Comparison of ENCODE assay signal across 2 cellular contexts in the genomic region with DNA sequence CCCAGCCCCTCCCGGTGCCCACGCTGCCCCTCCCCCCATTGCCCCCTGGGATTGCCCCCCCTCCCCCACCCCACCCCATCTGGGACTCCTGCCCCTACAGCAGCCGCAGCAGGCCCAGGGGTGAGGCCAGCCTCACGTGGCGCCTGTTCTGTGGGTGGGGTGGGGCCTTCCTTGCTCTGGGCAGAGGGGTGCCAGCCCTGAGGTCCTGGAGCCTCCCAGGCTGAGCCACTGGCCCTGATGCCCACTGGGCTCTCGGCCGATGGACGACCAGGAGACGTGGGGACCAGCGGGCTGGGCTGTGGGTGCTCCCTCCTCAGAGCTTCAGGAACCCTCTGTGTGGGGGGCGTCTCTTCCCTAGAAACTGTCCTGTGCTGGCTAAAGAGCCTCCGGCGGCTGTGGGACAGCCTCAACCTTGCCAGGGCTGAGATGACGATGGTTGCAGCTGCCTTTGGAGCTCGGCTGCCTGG.
TF ChIP-seq lines count a peak whose summit lies in the region.

No MANE protein-coding gene starts in this region.

TF ChIP-seq in GM23338, 12 proteins besides CTCF, POLR2A, EP300 and RAD21 (continues in another document):
- TF ChIP-seq, protein P1, sequence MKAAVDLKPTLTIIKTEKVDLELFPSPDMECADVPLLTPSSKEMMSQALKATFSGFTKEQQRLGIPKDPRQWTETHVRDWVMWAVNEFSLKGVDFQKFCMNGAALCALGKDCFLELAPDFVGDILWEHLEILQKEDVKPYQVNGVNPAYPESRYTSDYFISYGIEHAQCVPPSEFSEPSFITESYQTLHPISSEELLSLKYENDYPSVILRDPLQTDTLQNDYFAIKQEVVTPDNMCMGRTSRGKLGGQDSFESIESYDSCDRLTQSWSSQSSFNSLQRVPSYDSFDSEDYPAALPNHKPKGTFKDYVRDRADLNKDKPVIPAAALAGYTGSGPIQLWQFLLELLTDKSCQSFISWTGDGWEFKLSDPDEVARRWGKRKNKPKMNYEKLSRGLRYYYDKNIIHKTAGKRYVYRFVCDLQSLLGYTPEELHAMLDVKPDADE (IDR thresholded peaks at IDR 0.05), result no peak
- TF ChIP-seq EZH2 (IDR thresholded peaks at IDR 0.05; ENCODE audit: low read depth, unreplicated experiment), result no peak
- no peak for TF ChIP-seq ZNF114 (CRISPR knock-in tag; IDR thresholded peaks at IDR 0.05)
- TF ChIP-seq CREB1 (CRISPR knock-in tag; IDR thresholded peaks at IDR 0.05; ENCODE audit: low read depth), result no peak
- no peak for TF ChIP-seq STAT1 (IDR thresholded peaks at IDR 0.05; ENCODE audit: unreplicated experiment)
- TF ChIP-seq, protein P2, sequence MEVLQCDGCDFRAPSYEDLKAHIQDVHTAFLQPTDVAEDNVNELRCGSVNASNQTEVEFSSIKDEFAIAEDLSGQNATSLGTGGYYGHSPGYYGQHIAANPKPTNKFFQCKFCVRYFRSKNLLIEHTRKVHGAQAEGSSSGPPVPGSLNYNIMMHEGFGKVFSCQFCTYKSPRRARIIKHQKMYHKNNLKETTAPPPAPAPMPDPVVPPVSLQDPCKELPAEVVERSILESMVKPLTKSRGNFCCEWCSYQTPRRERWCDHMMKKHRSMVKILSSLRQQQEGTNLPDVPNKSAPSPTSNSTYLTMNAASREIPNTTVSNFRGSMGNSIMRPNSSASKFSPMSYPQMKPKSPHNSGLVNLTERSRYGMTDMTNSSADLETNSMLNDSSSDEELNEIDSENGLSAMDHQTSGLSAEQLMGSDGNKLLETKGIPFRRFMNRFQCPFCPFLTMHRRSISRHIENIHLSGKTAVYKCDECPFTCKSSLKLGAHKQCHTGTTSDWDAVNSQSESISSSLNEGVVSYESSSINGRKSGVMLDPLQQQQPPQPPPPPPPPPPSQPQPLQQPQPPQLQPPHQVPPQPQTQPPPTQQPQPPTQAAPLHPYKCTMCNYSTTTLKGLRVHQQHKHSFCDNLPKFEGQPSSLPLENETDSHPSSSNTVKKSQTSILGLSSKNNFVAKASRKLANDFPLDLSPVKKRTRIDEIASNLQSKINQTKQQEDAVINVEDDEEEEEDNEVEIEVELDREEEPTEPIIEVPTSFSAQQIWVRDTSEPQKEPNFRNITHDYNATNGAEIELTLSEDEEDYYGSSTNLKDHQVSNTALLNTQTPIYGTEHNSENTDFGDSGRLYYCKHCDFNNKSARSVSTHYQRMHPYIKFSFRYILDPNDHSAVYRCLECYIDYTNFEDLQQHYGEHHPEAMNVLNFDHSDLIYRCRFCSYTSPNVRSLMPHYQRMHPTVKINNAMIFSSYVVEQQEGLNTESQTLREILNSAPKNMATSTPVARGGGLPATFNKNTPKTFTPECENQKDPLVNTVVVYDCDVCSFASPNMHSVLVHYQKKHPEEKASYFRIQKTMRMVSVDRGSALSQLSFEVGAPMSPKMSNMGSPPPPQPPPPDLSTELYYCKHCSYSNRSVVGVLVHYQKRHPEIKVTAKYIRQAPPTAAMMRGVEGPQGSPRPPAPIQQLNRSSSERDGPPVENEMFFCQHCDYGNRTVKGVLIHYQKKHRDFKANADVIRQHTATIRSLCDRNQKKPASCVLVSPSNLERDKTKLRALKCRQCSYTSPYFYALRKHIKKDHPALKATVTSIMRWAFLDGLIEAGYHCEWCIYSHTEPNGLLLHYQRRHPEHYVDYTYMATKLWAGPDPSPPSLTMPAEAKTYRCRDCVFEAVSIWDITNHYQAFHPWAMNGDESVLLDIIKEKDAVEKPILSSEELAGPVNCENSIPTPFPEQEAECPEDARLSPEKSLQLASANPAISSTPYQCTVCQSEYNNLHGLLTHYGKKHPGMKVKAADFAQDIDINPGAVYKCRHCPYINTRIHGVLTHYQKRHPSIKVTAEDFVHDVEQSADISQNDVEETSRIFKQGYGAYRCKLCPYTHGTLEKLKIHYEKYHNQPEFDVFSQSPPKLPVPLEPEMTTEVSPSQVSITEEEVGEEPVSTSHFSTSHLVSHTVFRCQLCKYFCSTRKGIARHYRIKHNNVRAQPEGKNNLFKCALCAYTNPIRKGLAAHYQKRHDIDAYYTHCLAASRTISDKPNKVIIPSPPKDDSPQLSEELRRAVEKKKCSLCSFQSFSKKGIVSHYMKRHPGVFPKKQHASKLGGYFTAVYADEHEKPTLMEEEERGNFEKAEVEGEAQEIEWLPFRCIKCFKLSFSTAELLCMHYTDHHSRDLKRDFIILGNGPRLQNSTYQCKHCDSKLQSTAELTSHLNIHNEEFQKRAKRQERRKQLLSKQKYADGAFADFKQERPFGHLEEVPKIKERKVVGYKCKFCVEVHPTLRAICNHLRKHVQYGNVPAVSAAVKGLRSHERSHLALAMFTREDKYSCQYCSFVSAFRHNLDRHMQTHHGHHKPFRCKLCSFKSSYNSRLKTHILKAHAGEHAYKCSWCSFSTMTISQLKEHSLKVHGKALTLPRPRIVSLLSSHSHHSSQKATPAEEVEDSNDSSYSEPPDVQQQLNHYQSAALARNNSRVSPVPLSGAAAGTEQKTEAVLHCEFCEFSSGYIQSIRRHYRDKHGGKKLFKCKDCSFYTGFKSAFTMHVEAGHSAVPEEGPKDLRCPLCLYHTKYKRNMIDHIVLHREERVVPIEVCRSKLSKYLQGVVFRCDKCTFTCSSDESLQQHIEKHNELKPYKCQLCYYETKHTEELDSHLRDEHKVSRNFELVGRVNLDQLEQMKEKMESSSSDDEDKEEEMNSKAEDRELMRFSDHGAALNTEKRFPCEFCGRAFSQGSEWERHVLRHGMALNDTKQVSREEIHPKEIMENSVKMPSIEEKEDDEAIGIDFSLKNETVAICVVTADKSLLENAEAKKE (CRISPR knock-in tag; IDR thresholded peaks at IDR 0.05), result no peak
- no peak for TF ChIP-seq EZH2phosphoT487 (IDR thresholded peaks at IDR 0.05; ENCODE audit: unreplicated experiment)
- no peak for TF ChIP-seq JUNB (IDR thresholded peaks at IDR 0.05; ENCODE audit: unreplicated experiment)
- TF ChIP-seq, protein P3, sequence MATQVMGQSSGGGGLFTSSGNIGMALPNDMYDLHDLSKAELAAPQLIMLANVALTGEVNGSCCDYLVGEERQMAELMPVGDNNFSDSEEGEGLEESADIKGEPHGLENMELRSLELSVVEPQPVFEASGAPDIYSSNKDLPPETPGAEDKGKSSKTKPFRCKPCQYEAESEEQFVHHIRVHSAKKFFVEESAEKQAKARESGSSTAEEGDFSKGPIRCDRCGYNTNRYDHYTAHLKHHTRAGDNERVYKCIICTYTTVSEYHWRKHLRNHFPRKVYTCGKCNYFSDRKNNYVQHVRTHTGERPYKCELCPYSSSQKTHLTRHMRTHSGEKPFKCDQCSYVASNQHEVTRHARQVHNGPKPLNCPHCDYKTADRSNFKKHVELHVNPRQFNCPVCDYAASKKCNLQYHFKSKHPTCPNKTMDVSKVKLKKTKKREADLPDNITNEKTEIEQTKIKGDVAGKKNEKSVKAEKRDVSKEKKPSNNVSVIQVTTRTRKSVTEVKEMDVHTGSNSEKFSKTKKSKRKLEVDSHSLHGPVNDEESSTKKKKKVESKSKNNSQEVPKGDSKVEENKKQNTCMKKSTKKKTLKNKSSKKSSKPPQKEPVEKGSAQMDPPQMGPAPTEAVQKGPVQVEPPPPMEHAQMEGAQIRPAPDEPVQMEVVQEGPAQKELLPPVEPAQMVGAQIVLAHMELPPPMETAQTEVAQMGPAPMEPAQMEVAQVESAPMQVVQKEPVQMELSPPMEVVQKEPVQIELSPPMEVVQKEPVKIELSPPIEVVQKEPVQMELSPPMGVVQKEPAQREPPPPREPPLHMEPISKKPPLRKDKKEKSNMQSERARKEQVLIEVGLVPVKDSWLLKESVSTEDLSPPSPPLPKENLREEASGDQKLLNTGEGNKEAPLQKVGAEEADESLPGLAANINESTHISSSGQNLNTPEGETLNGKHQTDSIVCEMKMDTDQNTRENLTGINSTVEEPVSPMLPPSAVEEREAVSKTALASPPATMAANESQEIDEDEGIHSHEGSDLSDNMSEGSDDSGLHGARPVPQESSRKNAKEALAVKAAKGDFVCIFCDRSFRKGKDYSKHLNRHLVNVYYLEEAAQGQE (IDR thresholded peaks at IDR 0.05; ENCODE audit: unreplicated experiment), result no peak
- TF ChIP-seq ZNF331 (CRISPR knock-in tag; IDR thresholded peaks at IDR 0.05; ENCODE audit: low read depth), result no peak

TF ChIP-seq in GM12878, 131 proteins besides CTCF, POLR2A, EP300 and RAD21:
- TF ChIP-seq, protein P4, sequence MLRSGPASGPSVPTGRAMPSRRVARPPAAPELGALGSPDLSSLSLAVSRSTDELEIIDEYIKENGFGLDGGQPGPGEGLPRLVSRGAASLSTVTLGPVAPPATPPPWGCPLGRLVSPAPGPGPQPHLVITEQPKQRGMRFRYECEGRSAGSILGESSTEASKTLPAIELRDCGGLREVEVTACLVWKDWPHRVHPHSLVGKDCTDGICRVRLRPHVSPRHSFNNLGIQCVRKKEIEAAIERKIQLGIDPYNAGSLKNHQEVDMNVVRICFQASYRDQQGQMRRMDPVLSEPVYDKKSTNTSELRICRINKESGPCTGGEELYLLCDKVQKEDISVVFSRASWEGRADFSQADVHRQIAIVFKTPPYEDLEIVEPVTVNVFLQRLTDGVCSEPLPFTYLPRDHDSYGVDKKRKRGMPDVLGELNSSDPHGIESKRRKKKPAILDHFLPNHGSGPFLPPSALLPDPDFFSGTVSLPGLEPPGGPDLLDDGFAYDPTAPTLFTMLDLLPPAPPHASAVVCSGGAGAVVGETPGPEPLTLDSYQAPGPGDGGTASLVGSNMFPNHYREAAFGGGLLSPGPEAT (IDR thresholded peaks at IDR 0.05; ENCODE audit: low read depth), result no peak
- TF ChIP-seq SMARCA5 (IDR thresholded peaks at IDR 0.05) (no peak), HDAC2 (IDR thresholded peaks at IDR 0.05) (no peak)
